In the genomic region with DNA sequence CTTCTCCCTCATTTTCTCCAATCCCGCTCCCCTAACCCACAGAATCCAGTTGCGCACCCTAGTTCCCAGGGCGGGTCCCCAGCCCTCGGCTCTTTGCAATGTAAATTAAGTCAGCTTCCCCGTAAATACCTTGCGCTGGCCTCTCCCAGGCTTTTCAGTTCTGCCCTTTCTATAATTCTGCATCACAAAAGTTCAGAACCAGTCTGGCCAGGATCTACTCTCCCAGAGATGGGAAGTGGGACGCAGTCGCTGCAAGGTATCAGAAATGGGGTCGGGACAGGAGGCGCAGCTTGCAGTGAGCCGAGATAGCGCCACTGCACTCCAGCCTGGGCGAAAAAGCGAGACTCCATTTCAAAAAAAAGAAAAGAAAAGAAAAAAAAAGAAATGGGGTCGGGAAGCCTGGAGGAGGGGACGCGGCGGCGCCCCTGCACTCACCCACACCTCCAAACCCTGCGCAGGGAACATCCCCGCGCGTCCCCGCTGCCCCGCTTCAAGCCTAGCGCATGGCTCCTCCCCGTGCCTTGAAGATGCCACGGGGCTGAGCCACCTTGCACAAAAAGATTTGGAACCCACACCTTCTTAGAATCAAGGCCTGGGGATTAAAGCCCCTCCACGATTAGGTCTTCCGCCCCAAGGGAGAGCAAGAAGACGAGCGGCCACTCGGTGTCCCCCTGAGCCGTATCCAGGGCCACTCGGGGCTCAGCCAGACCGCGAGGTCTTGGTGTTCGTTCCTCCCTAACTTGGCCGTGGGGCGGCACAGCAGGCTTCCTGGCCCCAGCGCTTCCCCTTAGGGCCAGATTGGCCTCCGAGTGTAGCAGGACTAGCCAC, we compare ENCODE assay signal across 10 cellular contexts. TPM values are rescaled to one million over a fixed set of nuclear protein-coding genes. Genes with fewer than 3 reads are reported as not detected.
DNase-seq lines count a peak whose midpoint lies in the region; ATAC-seq, FAIRE-seq and TF ChIP-seq lines count a peak whose summit lies in the region.
"Had no signal": no experiment of that assay in that cellular context is flagged by ENCODE, and none has a peak within 500 bp of the region (broad histone marks: within the 10 kb centered on the region; RNA-seq: fewer than 3 reads in every experiment).

No MANE protein-coding gene starts in this region.

- CTCF ChIA-PET in activated CD8-positive, alpha-beta memory T cell treated with anti-CD3 and anti-CD28 coated beads, Interleukin-2, amount 10 ng/mL, durations not matched to agents 7 days and 5 days (lab: Charles Lee): interaction anchor here (1.0 kb wide), 1 partner anchor 28 kb away, joined by 3 read pairs; no protein-coding TSS in a partner anchor

- no peak overlapping the region for H3K27ac ChIP-seq in keratinocyte (ENCODE audit: control insufficient read depth, insufficient read depth, low read length)
- H3K27ac ChIP-seq in stomach: no peak overlapping the region
- H3K27ac ChIP-seq in uterus: no peak overlapping the region
- H3K27ac ChIP-seq: VCaP had no signal

- H4K20me1 ChIP-seq in keratinocyte (ENCODE audit: control insufficient read depth, extremely low read depth, insufficient read depth, low read length): no peaks in the 10 kb centered on the region

- TF ChIP-seq CTCF in keratinocyte (optimal IDR thresholded peaks at IDR 0.05 in 1 of 3, IDR thresholded peaks at IDR 0.05 in 1 of 3, conservative IDR thresholded peaks at IDR 0.05 in 1 of 3; ENCODE audit: extremely low read depth in 1 of 3, insufficient read depth in 2 of 3, low read length in 3 of 3): no peak
- TF ChIP-seq CTCF in stomach (IDR thresholded peaks at IDR 0.05): no peak
- TF ChIP-seq CTCF in uterus (IDR thresholded peaks at IDR 0.05): no peak
- TF ChIP-seq CTCF in foreskin fibroblast (IDR thresholded peaks at IDR 0.05; ENCODE audit: low read depth, low read length): no peak

- TF ChIP-seq EP300 in stomach (IDR thresholded peaks at IDR 0.05): no peak

- H3K4me1 Mint-ChIP-seq in activated CD8-positive, alpha-beta memory T cell treated with anti-CD3 and anti-CD28 coated beads, Interleukin-2, amount 10 ng/mL, durations not matched to agents 7 days and 5 days: peaks cover 10% of the 10 kb centered on the region
- H3K4me1 Mint-ChIP-seq in activated naive CD4-positive, alpha-beta T cell treated with anti-CD3 and anti-CD28 coated beads, Interleukin-2, amount 50 U/mL, for 24 hours: peaks cover 12% of the 10 kb centered on the region

- peak overlapping the region; percentile 67 for H3K4me2 ChIP-seq in keratinocyte (ENCODE audit: control insufficient read depth, extremely low read depth, insufficient read depth, low read depth, low read length)

- H3K79me2 ChIP-seq in keratinocyte (ENCODE audit: control insufficient read depth, insufficient read depth, low read length): no peaks in the 10 kb centered on the region

- 3 to 14% (median 9%) methylated on average over 38 to 42 of the region's 42 CpGs for WGBS in stomach, 5 donors

- no peak overlapping the region for H3K27ac Mint-ChIP-seq in activated CD8-positive, alpha-beta memory T cell treated with anti-CD3 and anti-CD28 coated beads, Interleukin-2, amount 10 ng/mL, durations not matched to agents 7 days and 5 days
- no peak overlapping the region for H3K27ac Mint-ChIP-seq in activated naive CD4-positive, alpha-beta T cell treated with anti-CD3 and anti-CD28 coated beads, Interleukin-2, amount 50 U/mL, for 24 hours

- intact Hi-C loops in stomach (cut with DNase I; ENCODE audit: low total_unique reads): no loop called here
- intact Hi-C loops in uterus (cut with DNase I; ENCODE audit: low total_unique reads): no loop called here

- H3K9me3 ChIP-seq in keratinocyte (ENCODE audit: control insufficient read depth, low read depth, low read length) (no peaks in the 10 kb centered on the region), stomach (no peaks in the 10 kb centered on the region), uterus (no peaks in the 10 kb centered on the region)

- H3K4me3 ChIP-seq in keratinocyte (ENCODE audit: control insufficient read depth in 2 of 3, extremely low read depth in 1 of 3, insufficient read depth in 2 of 3, low read depth in 1 of 3, low read length in 3 of 3) (no peak overlapping the region), stomach (peak overlapping the region; percentile 10 to 39 (median 16)), uterus (no peak overlapping the region), foreskin fibroblast (ENCODE audit: low read depth in 1 of 2, low read length in 2 of 2) (no peak overlapping the region)

- TF ChIP-seq POLR2A in stomach (IDR thresholded peaks at IDR 0.05) (no peak), uterus (IDR thresholded peaks at IDR 0.05) (no peak)

- no peak for FAIRE-seq in keratinocyte (lab: Jason Lieb, UNC)

- H3K36me3 Mint-ChIP-seq in activated CD8-positive, alpha-beta memory T cell treated with anti-CD3 and anti-CD28 coated beads, Interleukin-2, amount 10 ng/mL, durations not matched to agents 7 days and 5 days: no peaks in the 10 kb centered on the region
- H3K36me3 Mint-ChIP-seq in activated naive CD4-positive, alpha-beta T cell treated with anti-CD3 and anti-CD28 coated beads, Interleukin-2, amount 50 U/mL, for 24 hours: peaks cover 1% of the 10 kb centered on the region

- dilution Hi-C loops in keratinocyte (cut with MboI; ENCODE audit: extremely low pct_ligation_motif_present, low sequenced_read_pairs): no loop called here

- no peak for DNase-seq in activated CD8-positive, alpha-beta memory T cell treated with anti-CD3 and anti-CD28 coated beads, Interleukin-2, amount 10 ng/mL, durations not matched to agents 7 days and 5 days
- DNase-seq in activated CD8-positive, alpha-beta memory T cell treated with anti-CD3 and anti-CD28 coated beads, Interleukin-2, amount 50 U/mL, for 48 hours: no peak
- DNase-seq in keratinocyte (ENCODE audit: low read depth, low spot score): no peak
- DNase-seq in stomach: peak; percentile 24
- no peak for DNase-seq in uterus
- DNase-seq in foreskin fibroblast: no peak
- DNase-seq: NCI-H2227 treated with DMSO at 0.1 percent for 48 hours had no signal

- H3K9me1 ChIP-seq in keratinocyte (ENCODE audit: control insufficient read depth, extremely low read depth, insufficient read depth, low read length): no peaks in the 10 kb centered on the region

- ATAC-seq in activated CD8-positive, alpha-beta memory T cell treated with anti-CD3 and anti-CD28 coated beads, Interleukin-2, amount 10 ng/mL, durations not matched to agents 7 days and 5 days: peak; percentile 76
- no peak for ATAC-seq in GM21360 (IDR thresholded peaks at IDR 0.05; ENCODE audit: unreplicated experiment)

- peak overlapping the region; percentile 52 for H3K4me3 Mint-ChIP-seq in activated CD8-positive, alpha-beta memory T cell treated with anti-CD3 and anti-CD28 coated beads, Interleukin-2, amount 10 ng/mL, durations not matched to agents 7 days and 5 days
- peak overlapping the region; percentile 68 for H3K4me3 Mint-ChIP-seq in activated naive CD4-positive, alpha-beta T cell treated with anti-CD3 and anti-CD28 coated beads, Interleukin-2, amount 50 U/mL, for 24 hours

- no peaks in the 10 kb centered on the region for H3K4me1 ChIP-seq in keratinocyte (ENCODE audit: control insufficient read depth, extremely low read depth, insufficient read depth, low read length)
- peaks cover 0 to 22% (median 16%) of the 10 kb centered on the region in 4 donors for H3K4me1 ChIP-seq in stomach
- no peaks in the 10 kb centered on the region for H3K4me1 ChIP-seq in uterus

- no peaks in the 10 kb centered on the region for H3K36me3 ChIP-seq in keratinocyte (ENCODE audit: control insufficient read depth in 2 of 2, extremely low read depth in 1 of 2, insufficient read depth in 2 of 2, low read length in 2 of 2)
- H3K36me3 ChIP-seq in stomach: no peaks in the 10 kb centered on the region
- H3K36me3 ChIP-seq in uterus: no peaks in the 10 kb centered on the region

- H3K9ac ChIP-seq in keratinocyte (ENCODE audit: control insufficient read depth, extremely low read depth, insufficient read depth, low read length): no peak overlapping the region

- H3K27me3 Mint-ChIP-seq in activated CD8-positive, alpha-beta memory T cell treated with anti-CD3 and anti-CD28 coated beads, Interleukin-2, amount 10 ng/mL, durations not matched to agents 7 days and 5 days: peaks cover 41% of the 10 kb centered on the region
- H3K27me3 Mint-ChIP-seq in activated naive CD4-positive, alpha-beta T cell treated with anti-CD3 and anti-CD28 coated beads, Interleukin-2, amount 50 U/mL, for 24 hours: peaks cover 17% of the 10 kb centered on the region

- peaks cover 15% of the 10 kb centered on the region for H3K27me3 ChIP-seq in keratinocyte (ENCODE audit: control insufficient read depth, extremely low read depth, insufficient read depth, low read length)
- peaks cover 0 to 31% (median 14%) of the 10 kb centered on the region in 3 donors for H3K27me3 ChIP-seq in stomach
- peaks cover 0 to 10% of the 10 kb centered on the region in 2 donors for H3K27me3 ChIP-seq in uterus

- peak overlapping the region; percentile 51 for H2AFZ ChIP-seq in keratinocyte (ENCODE audit: control insufficient read depth, low read length)

- H3K9me3 Mint-ChIP-seq in activated CD8-positive, alpha-beta memory T cell treated with anti-CD3 and anti-CD28 coated beads, Interleukin-2, amount 10 ng/mL, durations not matched to agents 7 days and 5 days (ENCODE audit: low read depth): no peaks in the 10 kb centered on the region
- H3K9me3 Mint-ChIP-seq in activated naive CD4-positive, alpha-beta T cell treated with anti-CD3 and anti-CD28 coated beads, Interleukin-2, amount 50 U/mL, for 24 hours: no peaks in the 10 kb centered on the region

RNA-seq across cellular contexts. Expression of a gene that starts 27.2 kb away (rescaled TPM):
- total RNA-seq in activated CD8-positive, alpha-beta memory T cell treated with anti-CD3 and anti-CD28 coated beads, Interleukin-2, amount 10 ng/mL, durations not matched to agents 7 days and 5 days: not detected
- polyA plus RNA-seq in keratinocyte (0.22 to 0.59 TPM (median 0.39 TPM) in 3 replicates), stomach (under 1 TPM in 1 of 3 donors, not detected in 2; 0.37 TPM)
- polyA plus RNA-seq in keratinocyte (2011; ENCODE audit: low read depth): 1.6 TPM
- 0.34 and 0.75 TPM in 2 replicates for polyA plus RNA-seq in keratinocyte (2011; cell fraction: cytosol; rRNA removed)
- polyA plus RNA-seq in keratinocyte (2011; cell fraction: nucleus; rRNA removed): 0.71 and 0.92 TPM in 2 replicates
- 0.09 and 2.2 TPM in 2 replicates for polyA plus RNA-seq in keratinocyte (2012; ENCODE audit: low replicate concordance)
- 0.73 to 2.0 TPM in 2 of 3 replicates, not detected in the other for polyA minus RNA-seq in keratinocyte
- not detected for polyA minus RNA-seq in keratinocyte (2011; cell fraction: cytosol; rRNA and poly(A)+ RNA removed)
- 1.2 TPM in 1 of 2 replicates, not detected in the other for polyA minus RNA-seq in keratinocyte (2011; cell fraction: nucleus; rRNA and poly(A)+ RNA removed)
- total RNA-seq in stomach (1 to 10 TPM in 1 of 5 donors, not detected in 4; 4.2 TPM), uterus (not detected)

RNA-seq across cellular contexts. Expression of a gene that starts 39.2 kb away (rescaled TPM):
- 10 to 100 TPM; 13.5 to 14.0 TPM for total RNA-seq in activated CD8-positive, alpha-beta memory T cell treated with anti-CD3 and anti-CD28 coated beads, Interleukin-2, amount 10 ng/mL, durations not matched to agents 7 days and 5 days
- polyA plus RNA-seq in keratinocyte (201 to 259 TPM (median 224 TPM) in 3 replicates), stomach (10 to 100 TPM; 13.4 to 41.5 (median 29.2) TPM)
- polyA plus RNA-seq in keratinocyte (2011; ENCODE audit: low read depth): 32.4 TPM
- polyA plus RNA-seq in keratinocyte (2011; cell fraction: cytosol; rRNA removed): 96.8 and 161 TPM in 2 replicates
- 361 and 385 TPM in 2 replicates for polyA plus RNA-seq in keratinocyte (2011; cell fraction: nucleus; rRNA removed)
- polyA plus RNA-seq in keratinocyte (2012; ENCODE audit: low replicate concordance): 96.9 and 113 TPM in 2 replicates
- 318 to 388 TPM (median 383 TPM) in 3 replicates for polyA minus RNA-seq in keratinocyte
- polyA minus RNA-seq in keratinocyte (2011; cell fraction: cytosol; rRNA and poly(A)+ RNA removed): 61.6 TPM
- 190 and 363 TPM in 2 replicates for polyA minus RNA-seq in keratinocyte (2011; cell fraction: nucleus; rRNA and poly(A)+ RNA removed)
- total RNA-seq in stomach (100 to 1,000 TPM in 1 of 5 donors, 10 to 100 TPM in 3, 1 to 10 TPM in 1; 7.6 to 130 (median 20.9) TPM), uterus (10 to 100 TPM; 22.6 to 45.3 (median 26.6) TPM)

RNA-seq across cellular contexts. Expression of a gene that starts 57.0 kb away (rescaled TPM):
- total RNA-seq in activated CD8-positive, alpha-beta memory T cell treated with anti-CD3 and anti-CD28 coated beads, Interleukin-2, amount 10 ng/mL, durations not matched to agents 7 days and 5 days: 10 to 100 TPM; 62.8 TPM
- 106 to 128 TPM (median 113 TPM) in 3 replicates for polyA plus RNA-seq in keratinocyte
- polyA plus RNA-seq in keratinocyte (2011; ENCODE audit: low read depth): 95.0 TPM
- 77.2 and 119 TPM in 2 replicates for polyA plus RNA-seq in keratinocyte (2011; cell fraction: cytosol; rRNA removed)
- 56.0 and 60.6 TPM in 2 replicates for polyA plus RNA-seq in keratinocyte (2011; cell fraction: nucleus; rRNA removed)
- 81.0 and 132 TPM in 2 replicates for polyA plus RNA-seq in keratinocyte (2012; ENCODE audit: low replicate concordance)
- 17.7 to 24.2 TPM (median 19.1 TPM) in 3 replicates for polyA minus RNA-seq in keratinocyte
- 33.0 TPM for polyA minus RNA-seq in keratinocyte (2011; cell fraction: cytosol; rRNA and poly(A)+ RNA removed)
- 8.2 and 9.7 TPM in 2 replicates for polyA minus RNA-seq in keratinocyte (2011; cell fraction: nucleus; rRNA and poly(A)+ RNA removed)
- 100 to 1,000 TPM in 1 of 5 donors, 10 to 100 TPM in 3, not detected in 1; 13.2 to 112 (median 42.7) TPM for total RNA-seq in stomach
- 100 to 1,000 TPM; 117 to 186 (median 158) TPM for polyA plus RNA-seq in stomach
- total RNA-seq in uterus: 10 to 100 TPM in 1 of 4 donors, 1 to 10 TPM in 1, not detected in 2; 5.6 to 20.3 TPM

Comparison
In these comparisons a context has a peak if more than half of its experiments do, and no peak if none do; other contexts are left out.
1. H3K4me3 ChIP-seq: peak in stomach (4 of 4); none in keratinocyte (0 of 3), uterus (0 of 2) and foreskin fibroblast (0 of 2).